Comparison of ENCODE assay signal across 12 cellular contexts in genomic region chr17:80647746-80648145, GRCh38.
DNase-seq lines count a peak whose midpoint lies in the region; ATAC-seq lines count a peak whose summit lies in the region.
"Had no signal": no experiment of that assay in that cellular context is flagged by ENCODE, and none has a peak within 500 bp of the region (broad histone marks: within the 10 kb centered on the region; RNA-seq: fewer than 3 reads in every experiment).

No MANE protein-coding gene starts in this region.

- peak; percentile 27 for DNase-seq in stimulated activated CD4-positive, alpha-beta T cell treated with anti-CD3 and anti-CD28 coated beads, Interleukin-1b, Interleukin-23, amount 100 ng/mL, for 48 hours
- DNase-seq in stimulated activated CD4-positive, alpha-beta T cell treated with anti-CD3 and anti-CD28 coated beads, Interleukin-2, amount 100 ng/mL, for 48 hours, result no peak
- DNase-seq in T1000 (lab: John Stamatoyannopoulos, UW) (peak; percentile 70), fibroblast of peridontal ligament (ENCODE audit: extremely low read depth) (peak; percentile 83), HPDE6-E6E7 (ENCODE audit: extremely low spot score) (no peak), SW 1271 (lab: John Stamatoyannopoulos, UW) (no peak), iPS-NIHi7 (ENCODE audit: extremely low spot score) (no peak)
- DNase-seq: H7, left ventricle myocardium inferior, NCI-H2171, Right ventricle myocardium superior had no signal

- no peak for ATAC-seq in HG02852 (IDR thresholded peaks at IDR 0.05; ENCODE audit: unreplicated experiment)

Comparison
In these comparisons a context has a peak if more than half of its experiments do, and no peak if none do; other contexts are left out.
1. DNase-seq: peak in stimulated activated CD4-positive, alpha-beta T cell treated with anti-CD3 and anti-CD28 coated beads, Interleukin-1b, Interleukin-23, amount 100 ng/mL, for 48 hours (single experiment), T1000 (single experiment) and fibroblast of peridontal ligament (single experiment); none in stimulated activated CD4-positive, alpha-beta T cell treated with anti-CD3 and anti-CD28 coated beads, Interleukin-2, amount 100 ng/mL, for 48 hours (0 of 2), HPDE6-E6E7 (single experiment), SW 1271 (0 of 2) and iPS-NIHi7 (single experiment).